ENCODE assay signal across 8 cellular contexts in genomic region chr13:99303863-99304521, GRCh38. TPM values are rescaled to one million over a fixed set of nuclear protein-coding genes. Genes with fewer than 3 reads are reported as not detected.
DNase-seq lines count a peak whose midpoint lies in the region; ATAC-seq and TF ChIP-seq lines count a peak whose summit lies in the region.

No MANE protein-coding gene starts in this region.

- H3K27me3 Mint-ChIP-seq in activated CD8-positive, alpha-beta memory T cell treated with anti-CD3 and anti-CD28 coated beads, Interleukin-2, amount 10 ng/mL, durations not matched to agents 7 days and 5 days: no peaks in the 10 kb centered on the region
- H3K27me3 Mint-ChIP-seq in activated T-helper 2 cell treated with anti-CD3 and anti-CD28 coated beads, Interferon-gamma antibody, Interleukin-2, Interleukin-4, amounts not matched to agents 10 μg/mL and 5 μg/mL and 100 μg/mL, durations not matched to agents 14 hours and 24 hours and 36 hours (ENCODE audit: low read depth): no peaks in the 10 kb centered on the region
- H3K27me3 Mint-ChIP-seq in type B pancreatic cell: no peaks in the 10 kb centered on the region

- intact Hi-C loops in activated T-helper 2 cell treated with anti-CD3 and anti-CD28 coated beads, Interferon-gamma antibody, Interleukin-2, Interleukin-4, amounts not matched to agents 10 μg/mL and 5 μg/mL and 100 μg/mL, durations not matched to agents 14 hours and 24 hours and 36 hours (cut with micrococcal nuclease): loop anchor here (5.0 kb wide), 1 partner anchor 37 kb away; no protein-coding TSS in a partner anchor

- CTCF ChIA-PET in activated CD8-positive, alpha-beta memory T cell treated with anti-CD3 and anti-CD28 coated beads, Interleukin-2, amount 10 ng/mL, durations not matched to agents 7 days and 5 days (lab: Charles Lee): interaction anchor here (0.9 to 2.4 kb wide), 10 partner anchors 9 to 133 kb away, joined by 3 to 10 read pairs (median 4); no protein-coding TSS in a partner anchor

- peak overlapping the region; percentile 84 for H3K27ac Mint-ChIP-seq in activated CD8-positive, alpha-beta memory T cell treated with anti-CD3 and anti-CD28 coated beads, Interleukin-2, amount 10 ng/mL, durations not matched to agents 7 days and 5 days
- H3K27ac Mint-ChIP-seq in activated T-helper 2 cell treated with anti-CD3 and anti-CD28 coated beads, Interferon-gamma antibody, Interleukin-2, Interleukin-4, amounts not matched to agents 10 μg/mL and 5 μg/mL and 100 μg/mL, durations not matched to agents 14 hours and 24 hours and 36 hours: peak overlapping the region; percentile 95
- H3K27ac Mint-ChIP-seq in type B pancreatic cell: no peak overlapping the region

- H3K9me3 Mint-ChIP-seq in activated CD8-positive, alpha-beta memory T cell treated with anti-CD3 and anti-CD28 coated beads, Interleukin-2, amount 10 ng/mL, durations not matched to agents 7 days and 5 days (ENCODE audit: low read depth): no peaks in the 10 kb centered on the region
- H3K9me3 Mint-ChIP-seq in activated T-helper 2 cell treated with anti-CD3 and anti-CD28 coated beads, Interferon-gamma antibody, Interleukin-2, Interleukin-4, amounts not matched to agents 10 μg/mL and 5 μg/mL and 100 μg/mL, durations not matched to agents 14 hours and 24 hours and 36 hours: no peaks in the 10 kb centered on the region
- H3K9me3 Mint-ChIP-seq in type B pancreatic cell: no peaks in the 10 kb centered on the region

- H3K27ac ChIP-seq in thoracic aorta: no peak overlapping the region

- DNase-seq in activated CD8-positive, alpha-beta memory T cell treated with anti-CD3 and anti-CD28 coated beads, Interleukin-2, amount 10 ng/mL, durations not matched to agents 7 days and 5 days: peak; percentile 68
- no peak for DNase-seq in activated CD8-positive, alpha-beta memory T cell treated with anti-CD3 and anti-CD28 coated beads for 24 hours
- peak; percentile 55 for DNase-seq in activated T-helper 2 cell treated with anti-CD3 and anti-CD28 coated beads, Interferon-gamma antibody, Interleukin-2, Interleukin-4, amounts not matched to agents 10 μg/mL and 5 μg/mL and 100 μg/mL, durations not matched to agents 14 hours and 24 hours and 36 hours (ENCODE audit: low spot score)
- DNase-seq in medulla oblongata (ENCODE audit: extremely low spot score) (peak; percentile 57), thoracic aorta (ENCODE audit: low spot score) (no peak), type B pancreatic cell (ENCODE audit: extremely low spot score, unreplicated experiment) (no peak), NCI-H345 (lab: John Stamatoyannopoulos, UW) (no peak)

- H3K4me1 ChIP-seq in thoracic aorta (ENCODE audit: control insufficient read depth in 1 of 2, low read depth in 2 of 2): peaks cover 17 to 23% of the 10 kb centered on the region in 2 donors

- TF ChIP-seq CTCF in thoracic aorta (IDR thresholded peaks at IDR 0.05) (no peak), type B pancreatic cell (conservative IDR thresholded peaks at IDR 0.05) (no peak)

- peaks cover 37% of the 10 kb centered on the region for H3K36me3 Mint-ChIP-seq in activated CD8-positive, alpha-beta memory T cell treated with anti-CD3 and anti-CD28 coated beads, Interleukin-2, amount 10 ng/mL, durations not matched to agents 7 days and 5 days
- peaks cover 87% of the 10 kb centered on the region for H3K36me3 Mint-ChIP-seq in activated T-helper 2 cell treated with anti-CD3 and anti-CD28 coated beads, Interferon-gamma antibody, Interleukin-2, Interleukin-4, amounts not matched to agents 10 μg/mL and 5 μg/mL and 100 μg/mL, durations not matched to agents 14 hours and 24 hours and 36 hours (ENCODE audit: low read depth)
- peaks cover 29% of the 10 kb centered on the region for H3K36me3 Mint-ChIP-seq in type B pancreatic cell

- no peaks in the 10 kb centered on the region for H3K27me3 ChIP-seq in thoracic aorta (replicated peaks; ENCODE audit: insufficient read depth)

- peak overlapping the region; percentile 58 for H3K4me3 ChIP-seq in thoracic aorta

- ATAC-seq in activated CD8-positive, alpha-beta memory T cell treated with anti-CD3 and anti-CD28 coated beads, Interleukin-2, amount 10 ng/mL, durations not matched to agents 7 days and 5 days: peak; percentile 8
- ATAC-seq in thoracic aorta (ENCODE audit: insufficient number of reproducible peaks, low FRiP score, low read depth) (no peak), HG03460 (IDR thresholded peaks at IDR 0.05; ENCODE audit: unreplicated experiment) (no peak)

- peaks cover 81% of the 10 kb centered on the region for H3K4me1 Mint-ChIP-seq in activated CD8-positive, alpha-beta memory T cell treated with anti-CD3 and anti-CD28 coated beads, Interleukin-2, amount 10 ng/mL, durations not matched to agents 7 days and 5 days
- peaks cover 64% of the 10 kb centered on the region for H3K4me1 Mint-ChIP-seq in activated T-helper 2 cell treated with anti-CD3 and anti-CD28 coated beads, Interferon-gamma antibody, Interleukin-2, Interleukin-4, amounts not matched to agents 10 μg/mL and 5 μg/mL and 100 μg/mL, durations not matched to agents 14 hours and 24 hours and 36 hours (ENCODE audit: low read depth)
- peaks cover 5% of the 10 kb centered on the region for H3K4me1 Mint-ChIP-seq in type B pancreatic cell (ENCODE audit: unreplicated experiment)

- H3K4me3 Mint-ChIP-seq in activated CD8-positive, alpha-beta memory T cell treated with anti-CD3 and anti-CD28 coated beads, Interleukin-2, amount 10 ng/mL, durations not matched to agents 7 days and 5 days: peak overlapping the region; percentile 78
- H3K4me3 Mint-ChIP-seq in activated T-helper 2 cell treated with anti-CD3 and anti-CD28 coated beads, Interferon-gamma antibody, Interleukin-2, Interleukin-4, amounts not matched to agents 10 μg/mL and 5 μg/mL and 100 μg/mL, durations not matched to agents 14 hours and 24 hours and 36 hours (ENCODE audit: low read depth): peak overlapping the region; percentile 98
- no peak overlapping the region for H3K4me3 Mint-ChIP-seq in type B pancreatic cell

- H3K9me3 ChIP-seq in thoracic aorta: no peaks in the 10 kb centered on the region

- H3K36me3 ChIP-seq in thoracic aorta: no peaks in the 10 kb centered on the region

RNA-seq across cellular contexts. Expression of gene GPR183, which starts 3.2 kb away (rescaled TPM):
- total RNA-seq in activated CD8-positive, alpha-beta memory T cell treated with anti-CD3 and anti-CD28 coated beads, Interleukin-2, amount 10 ng/mL, durations not matched to agents 7 days and 5 days: 10 to 100 TPM; 15.3 to 19.5 TPM
- total RNA-seq in activated T-helper 2 cell treated with anti-CD3 and anti-CD28 coated beads, Interferon-gamma antibody, Interleukin-2, Interleukin-4, amounts not matched to agents 10 μg/mL and 5 μg/mL and 100 μg/mL, durations not matched to agents 14 hours and 24 hours and 36 hours: 143 and 147 TPM in 2 replicates
- 10 to 100 TPM; 19.6 to 24.5 TPM for total RNA-seq in thoracic aorta
- total RNA-seq in type B pancreatic cell (ENCODE audit: low replicate concordance): not detected in 2 replicates

RNA-seq across cellular contexts. Expression of gene GPR18, which starts 45.8 kb away (rescaled TPM):
- total RNA-seq in activated CD8-positive, alpha-beta memory T cell treated with anti-CD3 and anti-CD28 coated beads, Interleukin-2, amount 10 ng/mL, durations not matched to agents 7 days and 5 days: 10 to 100 TPM; 11.1 to 13.1 TPM
- total RNA-seq in activated T-helper 2 cell treated with anti-CD3 and anti-CD28 coated beads, Interferon-gamma antibody, Interleukin-2, Interleukin-4, amounts not matched to agents 10 μg/mL and 5 μg/mL and 100 μg/mL, durations not matched to agents 14 hours and 24 hours and 36 hours: 7.4 and 8.4 TPM in 2 replicates
- total RNA-seq in thoracic aorta (not detected), type B pancreatic cell (ENCODE audit: low replicate concordance) (not detected in 2 replicates)

Comparison
In these comparisons a context has a peak if more than half of its experiments do, and no peak if none do; other contexts are left out.
1. DNase-seq: peak in activated CD8-positive, alpha-beta memory T cell treated with anti-CD3 and anti-CD28 coated beads, Interleukin-2, amount 10 ng/mL, durations not matched to agents 7 days and 5 days (single experiment), activated T-helper 2 cell treated with anti-CD3 and anti-CD28 coated beads, Interferon-gamma antibody, Interleukin-2, Interleukin-4, amounts not matched to agents 10 μg/mL and 5 μg/mL and 100 μg/mL, durations not matched to agents 14 hours and 24 hours and 36 hours (single experiment) and medulla oblongata (single experiment); none in activated CD8-positive, alpha-beta memory T cell treated with anti-CD3 and anti-CD28 coated beads for 24 hours (single experiment), thoracic aorta (single experiment), type B pancreatic cell (single experiment) and NCI-H345 (single experiment).
2. RNA of gene GPR183, which starts 3.2 kb away (total RNA-seq): 143 to 147 TPM in activated T-helper 2 cell treated with anti-CD3 and anti-CD28 coated beads, Interferon-gamma antibody, Interleukin-2, Interleukin-4, amounts not matched to agents 10 μg/mL and 5 μg/mL and 100 μg/mL, durations not matched to agents 14 hours and 24 hours and 36 hours, 19.6 to 24.5 TPM in thoracic aorta and 15.3 to 19.5 TPM in activated CD8-positive, alpha-beta memory T cell treated with anti-CD3 and anti-CD28 coated beads, Interleukin-2, amount 10 ng/mL, durations not matched to agents 7 days and 5 days; not detected in type B pancreatic cell; every median in the first group is over 10 times any median in the second.